24 cellular contexts compared by ENCODE assay signal in genomic region chr11:100221791-100222190, GRCh38.
"Had no signal": no experiment of that assay in that cellular context is flagged by ENCODE, and none has a peak within 500 bp of the region (broad histone marks: within the 10 kb centered on the region; RNA-seq: fewer than 3 reads in every experiment).

No MANE protein-coding gene starts in this region.

- H3K79me2 ChIP-seq: hepatocyte had no signal

- H2AFZ ChIP-seq: hepatocyte had no signal

- H3K4me2 ChIP-seq: hepatocyte had no signal

- DNase-seq: cortex of kidney; effector memory CD8-positive, alpha-beta T cell; heart left ventricle; immature natural killer cell; islet precursor cell; kidney glomerular epithelial cell; left colon; left ventricle myocardium superior; lower lobe of right lung; occipital lobe; ovary; posterior cingulate gyrus; psoas muscle; right cardiac atrium; stimulated activated CD4-positive, alpha-beta T cell treated with anti-CD3 and anti-CD28 coated beads, Interleukin-15, amount 100 ng/mL, for 24 hours; stimulated activated CD4-positive, alpha-beta T cell treated with anti-CD3 and anti-CD28 coated beads, Interleukin-2, amount 100 ng/mL, for 48 hours; stimulated activated naive CD4-positive, alpha-beta T cell; stimulated activated naive CD8-positive, alpha-beta T cell treated with anti-CD3 and anti-CD28 coated beads, Interleukin-15, amount 100 ng/mL, for 72 hours; transverse colon had no signal

- H3K4me3 ChIP-seq: heart left ventricle, hepatocyte, lower lobe of right lung, ovary, psoas muscle, skin epidermis, suprapubic skin, transverse colon, vagina had no signal

- H3K4me1 Mint-ChIP-seq: immature natural killer cell; stimulated activated naive CD8-positive, alpha-beta T cell treated with anti-CD3 and anti-CD28 coated beads, Interleukin-15, amount 100 ng/mL, for 72 hours had no signal

- H3K4me1 ChIP-seq: heart left ventricle, lower lobe of right lung, psoas muscle, suprapubic skin, transverse colon, vagina had no signal

- H3K36me3 ChIP-seq: heart left ventricle, lower lobe of right lung, ovary, suprapubic skin, transverse colon, vagina had no signal

- H3K9me3 ChIP-seq: heart left ventricle, lower lobe of right lung, psoas muscle, suprapubic skin, transverse colon, vagina had no signal

- H3K36me3 Mint-ChIP-seq: immature natural killer cell; natural killer cell treated with Interleukin-12 subunit alpha and Interleukin-12 subunit beta and Interleukin-15 and Interleukin-18, amount 100 ng/mL, for 72 hours had no signal

- H3K27ac ChIP-seq: heart left ventricle, hepatocyte, lower lobe of right lung, ovary, psoas muscle, skin epidermis, suprapubic skin, transverse colon, vagina had no signal

- H3K27ac Mint-ChIP-seq: effector memory CD8-positive, alpha-beta T cell; immature natural killer cell; natural killer cell treated with Interleukin-12 subunit alpha and Interleukin-12 subunit beta and Interleukin-15 and Interleukin-18, amount 100 ng/mL, for 72 hours; stimulated activated naive CD8-positive, alpha-beta T cell treated with anti-CD3 and anti-CD28 coated beads, Interleukin-15, amount 100 ng/mL, for 72 hours had no signal

- ATAC-seq: effector memory CD8-positive, alpha-beta T cell; heart left ventricle; left colon; left ventricle myocardium superior; lower lobe of right lung; natural killer cell treated with Interleukin-12 subunit alpha and Interleukin-12 subunit beta and Interleukin-15 and Interleukin-18, amount 100 ng/mL, for 72 hours; psoas muscle; right cardiac atrium; stimulated activated naive CD8-positive, alpha-beta T cell treated with anti-CD3 and anti-CD28 coated beads, Interleukin-15, amount 100 ng/mL, for 72 hours had no signal

- H3K4me3 Mint-ChIP-seq: effector memory CD8-positive, alpha-beta T cell; immature natural killer cell; natural killer cell treated with Interleukin-12 subunit alpha and Interleukin-12 subunit beta and Interleukin-15 and Interleukin-18, amount 100 ng/mL, for 72 hours; stimulated activated naive CD8-positive, alpha-beta T cell treated with anti-CD3 and anti-CD28 coated beads, Interleukin-15, amount 100 ng/mL, for 72 hours had no signal

- H3K27me3 ChIP-seq: heart left ventricle, hepatocyte, ovary, suprapubic skin, transverse colon, vagina had no signal

- H3K27me3 Mint-ChIP-seq: effector memory CD8-positive, alpha-beta T cell; natural killer cell treated with Interleukin-12 subunit alpha and Interleukin-12 subunit beta and Interleukin-15 and Interleukin-18, amount 100 ng/mL, for 72 hours; stimulated activated naive CD8-positive, alpha-beta T cell treated with anti-CD3 and anti-CD28 coated beads, Interleukin-15, amount 100 ng/mL, for 72 hours had no signal
